10 cellular contexts compared by ENCODE assay signal in genomic region chr2:26001743-26002341, GRCh38. TPM values are rescaled to one million over a fixed set of nuclear protein-coding genes. Genes with fewer than 3 reads are reported as not detected.
DNase-seq lines count a peak whose midpoint lies in the region; ATAC-seq, FAIRE-seq and TF ChIP-seq lines count a peak whose summit lies in the region.
"Had no signal": no experiment of that assay in that cellular context is flagged by ENCODE, and none has a peak within 500 bp of the region (broad histone marks: within the 10 kb centered on the region; RNA-seq: fewer than 3 reads in every experiment).

No MANE protein-coding gene starts in this region.

- H4K20me1 ChIP-seq in H9 (ENCODE audit: control insufficient read depth, insufficient read depth, insufficient read length) (no peaks in the 10 kb centered on the region), hepatocyte (ENCODE audit: insufficient read depth, poor library complexity, severe bottlenecking) (no peaks in the 10 kb centered on the region)

- H3K4me1 ChIP-seq in H9 (ENCODE audit: insufficient read depth, low read length) = no peaks in the 10 kb centered on the region
- H3K4me1 ChIP-seq in hepatocyte (ENCODE audit: insufficient read depth) = peaks cover 17% of the 10 kb centered on the region
- H3K4me1 ChIP-seq in spleen = peaks cover 11 to 60% (median 23%) of the 10 kb centered on the region in 6 donors

- no peaks in the 10 kb centered on the region for H3K27me3 Mint-ChIP-seq in H9 (ENCODE audit: low read depth)
- H3K27me3 Mint-ChIP-seq: activated CD8-positive, alpha-beta T cell treated with anti-CD3 and anti-CD28 coated beads for 36 hours had no signal

- H3K79me2 ChIP-seq in H9 (ENCODE audit: insufficient read depth, low read length) (no peaks in the 10 kb centered on the region), hepatocyte (no peaks in the 10 kb centered on the region)

- no peak overlapping the region for H3K56ac ChIP-seq in H9 (ENCODE audit: insufficient read length, low read depth, low read length)

- peaks cover 7 to 15% of the 10 kb centered on the region in 2 experiments for H3K4me1 Mint-ChIP-seq in H9

- no peak for TF ChIP-seq CTCF in H9 (conservative IDR thresholded peaks at IDR 0.05)
- no peak for TF ChIP-seq CTCF in hepatocyte (IDR thresholded peaks at IDR 0.05; ENCODE audit: poor library complexity)
- TF ChIP-seq CTCF in spleen (IDR thresholded peaks at IDR 0.05 in 8 of 11, conservative IDR thresholded peaks at IDR 0.05 in 3 of 11) = no peak

- H2BK120ac ChIP-seq in H9 (ENCODE audit: low read depth, low read length, poor library complexity, severe bottlenecking) = no peak overlapping the region

- no peak overlapping the region for H3K23ac ChIP-seq in H9 (ENCODE audit: insufficient read length, low read depth, low read length)

- no peak overlapping the region for H3T11ph ChIP-seq in H9 (ENCODE audit: low read length)

- no peak overlapping the region for H2BK20ac ChIP-seq in H9 (ENCODE audit: low read depth, low read length, poor library complexity, severe bottlenecking)

- H2BK5ac ChIP-seq in H9 (ENCODE audit: insufficient read length, low read length) = no peak overlapping the region

- no peak overlapping the region for H2AK5ac ChIP-seq in H9 (ENCODE audit: insufficient read length, low read length)

- DNase-seq in H9 = no peak
- peak in 53 of 56 donors; percentile 20 to 98 (median 81) for DNase-seq in amygdala (lab: John Stamatoyannopoulos, UW)
- peak; percentile 41 for DNase-seq in hepatocyte (ENCODE audit: low spot score)
- peak; percentile 74 for DNase-seq in spleen
- no peak for DNase-seq in stimulated activated naive CD8-positive, alpha-beta T cell treated with anti-CD3 and anti-CD28 coated beads, Interleukin-15, Interleukin-2, amounts not matched to agents 100 U/mL and 50 U/mL, for 24 hours
- no peak for DNase-seq in stimulated activated CD8-positive, alpha-beta memory T cell treated with anti-CD3 and anti-CD28 coated beads, Interleukin-4, amount 100 ng/mL, for 48 hours
- no peak for DNase-seq in NCI-H1436 treated with DMSO at 0.1 percent for 48 hours (lab: John Stamatoyannopoulos, UW)
- no peak for DNase-seq in H54 (ENCODE audit: insufficient read length, low spot score)
- DNase-seq: activated CD8-positive, alpha-beta T cell treated with anti-CD3 and anti-CD28 coated beads for 36 hours; NCI-H524 treated with DMSO at 0.1 percent for 48 hours had no signal

- no peaks in the 10 kb centered on the region for H3K23me2 ChIP-seq in H9 (ENCODE audit: insufficient read length, low read depth, low read length, poor library complexity, severe bottlenecking)

- H3K4me3 Mint-ChIP-seq in H9 = no peak overlapping the region; a peak in 1 of 5 replicates
- H3K4me3 Mint-ChIP-seq: activated CD8-positive, alpha-beta T cell treated with anti-CD3 and anti-CD28 coated beads for 36 hours had no signal

- peak overlapping the region in 2 of 3 experiments; percentile 56 to 58; a peak in 3 of 7 replicates for H3K27ac Mint-ChIP-seq in H9
- H3K27ac Mint-ChIP-seq: activated CD8-positive, alpha-beta T cell treated with anti-CD3 and anti-CD28 coated beads for 36 hours had no signal

- WGBS in H9 (ENCODE audit: extremely low coverage, insufficient read length, low lambda C conversion rate) = no CpG with 5 or more reads among the region's 4 CpGs
- WGBS in hepatocyte (ENCODE audit: low lambda C conversion rate, missing lambda C conversion rate) = 63% methylated on average over 4 of the region's 4 CpGs
- 29 to 40% (median 30%) methylated on average over 4 of the region's 4 CpGs for WGBS in spleen, 5 donors

- no peak overlapping the region for H3K4me3 ChIP-seq in hepatocyte
- peak overlapping the region in 1 of 8 donors; percentile 44 for H3K4me3 ChIP-seq in spleen

- no peak overlapping the region for H3K4me2 ChIP-seq in H9 (ENCODE audit: insufficient read depth, insufficient read length, low read length)
- no peak overlapping the region for H3K4me2 ChIP-seq in hepatocyte

- ATAC-seq in stimulated activated naive CD8-positive, alpha-beta T cell treated with anti-CD3 and anti-CD28 coated beads, Interleukin-15, Interleukin-2, amounts not matched to agents 100 U/mL and 50 U/mL, for 24 hours = no peak
- ATAC-seq: activated CD8-positive, alpha-beta T cell treated with anti-CD3 and anti-CD28 coated beads for 36 hours had no signal

- H2BK12ac ChIP-seq in H9 (ENCODE audit: insufficient read length, low read depth, low read length) = no peak overlapping the region

- no peak overlapping the region for H4K8ac ChIP-seq in H9 (replicated peaks; ENCODE audit: insufficient read length, low read depth, low read length)

- H2AFZ ChIP-seq in H9 (ENCODE audit: low read length) (no peak overlapping the region), hepatocyte (no peak overlapping the region)

- H4K91ac ChIP-seq in H9 (ENCODE audit: insufficient read length, low read depth, low read length) = no peak overlapping the region

- H3K9me2 ChIP-seq in hepatocyte (replicated peaks; ENCODE audit: insufficient read depth) = no peaks in the 10 kb centered on the region

- no peak overlapping the region for H3K4ac ChIP-seq in H9 (ENCODE audit: low read depth, low read length)

- no peak for FAIRE-seq in H54 (lab: Jason Lieb, UNC)

- no peaks in the 10 kb centered on the region; a peak in 1 of 7 replicates for H3K36me3 Mint-ChIP-seq in H9 (ENCODE audit: insufficient read depth in 1 of 3, low read depth in 3 of 3)

- H3K79me1 ChIP-seq in H9 (ENCODE audit: insufficient read depth, low read depth, low read length, poor library complexity, severe bottlenecking) = no peaks in the 10 kb centered on the region

- H3K27ac ChIP-seq in H9 (ENCODE audit: insufficient read length, low read depth, low read length) = no peak overlapping the region
- H3K27ac ChIP-seq in hepatocyte = peak overlapping the region; percentile 78
- H3K27ac ChIP-seq in spleen = peak overlapping the region in 7 of 8 donors; percentile 62 to 90 (median 85)

- TF ChIP-seq POLR2A in spleen (IDR thresholded peaks at IDR 0.05) = no peak
- TF ChIP-seq POLR2A in H54 (IDR thresholded peaks at IDR 0.05; ENCODE audit: low read depth, low read length) = no peak

- H4K5ac ChIP-seq in H9 (ENCODE audit: insufficient read length, low read depth, low read length) = no peak overlapping the region

- no peak overlapping the region for H3K18ac ChIP-seq in H9 (ENCODE audit: insufficient read length, low read depth, low read length)

- no peaks in the 10 kb centered on the region for H3K9me3 Mint-ChIP-seq in H9
- H3K9me3 Mint-ChIP-seq: activated CD8-positive, alpha-beta T cell treated with anti-CD3 and anti-CD28 coated beads for 36 hours had no signal

- no peaks in the 10 kb centered on the region for H3K36me3 ChIP-seq in hepatocyte (replicated peaks; ENCODE audit: insufficient read depth, low read depth)
- H3K36me3 ChIP-seq in spleen = no peaks in the 10 kb centered on the region

- intact Hi-C loops in spleen (cut with DNase I; ENCODE audit: low total_unique reads) = no loop called here

- no peak overlapping the region for H2BK15ac ChIP-seq in H9 (ENCODE audit: low read depth, low read length)

- no peak overlapping the region for H3K9ac ChIP-seq in H9 (ENCODE audit: extremely low read depth, insufficient read length, low read length)

- H3K9me3 ChIP-seq in H9 (ENCODE audit: control insufficient read depth, low read depth, low read length) = no peaks in the 10 kb centered on the region
- no peaks in the 10 kb centered on the region for H3K9me3 ChIP-seq in hepatocyte (ENCODE audit: low read depth)
- no peaks in the 10 kb centered on the region for H3K9me3 ChIP-seq in spleen

- H3K27me3 ChIP-seq in H9 (ENCODE audit: insufficient read depth, low read length) (no peaks in the 10 kb centered on the region), hepatocyte (no peaks in the 10 kb centered on the region), spleen (replicated peaks in 1 of 7) (no peaks in the 10 kb centered on the region)

- no peak overlapping the region for H3K14ac ChIP-seq in H9 (ENCODE audit: insufficient read depth, low read length)

RNA-seq across cellular contexts. Expression of gene KIF3C, which starts 19.5 kb away (rescaled TPM):
- total RNA-seq in H9 (2021) (35.2 and 41.4 TPM in 2 replicates), hepatocyte (6.5 and 8.4 TPM in 2 replicates), spleen (1 to 10 TPM; 3.0 to 6.5 (median 4.7) TPM)
- polyA plus RNA-seq in hepatocyte (6.9 and 10.9 TPM in 2 replicates), spleen (under 1 TPM; 0.33 to 0.99 (median 0.49) TPM)

RNA-seq across cellular contexts. Expression of gene RAB10, which starts 32.0 kb away (rescaled TPM):
- total RNA-seq in H9 (2021) (124 and 130 TPM in 2 replicates), hepatocyte (110 and 122 TPM in 2 replicates), spleen (100 to 1,000 TPM; 104 to 135 (median 123) TPM)
- polyA plus RNA-seq in hepatocyte (100 and 107 TPM in 2 replicates), spleen (10 to 100 TPM; 24.4 to 42.4 (median 34.3) TPM)

Comparison
In these comparisons a context has a peak if more than half of its experiments do, and no peak if none do; other contexts are left out.
1. DNase-seq: peak in amygdala (53 of 56), hepatocyte (single experiment) and spleen (single experiment); none in H9 (single experiment), stimulated activated naive CD8-positive, alpha-beta T cell treated with anti-CD3 and anti-CD28 coated beads, Interleukin-15, Interleukin-2, amounts not matched to agents 100 U/mL and 50 U/mL, for 24 hours (single experiment), stimulated activated CD8-positive, alpha-beta memory T cell treated with anti-CD3 and anti-CD28 coated beads, Interleukin-4, amount 100 ng/mL, for 48 hours (single experiment), NCI-H1436 treated with DMSO at 0.1 percent for 48 hours (single experiment) and H54 (single experiment).